24 cellular contexts compared by ENCODE assay signal in genomic region chr17:59024916-59025315, GRCh38.
"Had no signal": no experiment of that assay in that cellular context is flagged by ENCODE, and none has a peak within 500 bp of the region (broad histone marks: within the 10 kb centered on the region; RNA-seq: fewer than 3 reads in every experiment).

No MANE protein-coding gene starts in this region.

- DNase-seq: natural killer cell; occipital lobe; ovary; posterior cingulate gyrus; psoas muscle; right cardiac atrium; stimulated activated CD4-positive, alpha-beta T cell treated with anti-CD3 and anti-CD28 coated beads, Interleukin-15, amount 100 ng/mL, for 24 hours; stimulated activated CD4-positive, alpha-beta T cell treated with anti-CD3 and anti-CD28 coated beads, Interleukin-2, amount 100 ng/mL, for 24 hours; stimulated activated CD4-positive, alpha-beta T cell treated with anti-CD3 and anti-CD28 coated beads, Interleukin-2, amount 100 ng/mL, for 48 hours; stimulated activated CD4-positive, alpha-beta T cell treated with anti-CD3 and anti-CD28 coated beads, Interleukin-4, amount 100 ng/mL, for 24 hours; stimulated activated naive B cell treated with anti-CD40 and anti-IgM and Interleukin-4, amounts not matched to agents 10 μg/mL and 1 μg/mL and 100 μg/mL, for 72 hours; stimulated activated naive CD4-positive, alpha-beta T cell treated with Interleukin-2 at 50 U/mL for 16 hours; stomach; thyroid gland; trophoblast cell; upper lobe of left lung had no signal

- H3K9ac ChIP-seq: neural progenitor cell, parathyroid adenoma had no signal

- H3K4me2 ChIP-seq: neural progenitor cell had no signal

- H3K4me1 ChIP-seq: neural progenitor cell, parathyroid adenoma, thyroid gland had no signal

- H3K36me3 ChIP-seq: neural progenitor cell, ovary, thoracic aorta had no signal

- H3K4me3 ChIP-seq: neural progenitor cell, ovary, skin epidermis, stomach, thoracic aorta, thyroid gland, tibial nerve, upper lobe of left lung, vagina had no signal

- H2AFZ ChIP-seq: neural progenitor cell, parathyroid adenoma had no signal

- H3K9me3 ChIP-seq: ovary, psoas muscle, stomach, thoracic aorta, thyroid gland, tibial nerve, upper lobe of left lung, vagina had no signal

- H3K27ac ChIP-seq: neural progenitor cell, ovary, parathyroid adenoma, psoas muscle, skin epidermis, stomach, thoracic aorta, thyroid gland, tibial nerve, upper lobe of left lung, vagina had no signal

- H3K27me3 ChIP-seq: neural progenitor cell, ovary, stomach, thyroid gland, tibial nerve, upper lobe of left lung, vagina had no signal

- ATAC-seq: natural killer cell; psoas muscle; right cardiac atrium; sciatic nerve; stimulated activated effector memory CD8-positive, alpha-beta T cell treated with anti-CD3 and anti-CD28 coated beads, Interleukin-12 subunit alpha, Interleukin-12 subunit beta, amount 100 ng/mL, for 72 hours; stimulated activated naive B cell treated with anti-CD40 and anti-IgM and Interleukin-4, amounts not matched to agents 10 μg/mL and 1 μg/mL and 100 μg/mL, for 72 hours had no signal
